ENCODE assay signal across 1 cellular context in the genomic region with DNA sequence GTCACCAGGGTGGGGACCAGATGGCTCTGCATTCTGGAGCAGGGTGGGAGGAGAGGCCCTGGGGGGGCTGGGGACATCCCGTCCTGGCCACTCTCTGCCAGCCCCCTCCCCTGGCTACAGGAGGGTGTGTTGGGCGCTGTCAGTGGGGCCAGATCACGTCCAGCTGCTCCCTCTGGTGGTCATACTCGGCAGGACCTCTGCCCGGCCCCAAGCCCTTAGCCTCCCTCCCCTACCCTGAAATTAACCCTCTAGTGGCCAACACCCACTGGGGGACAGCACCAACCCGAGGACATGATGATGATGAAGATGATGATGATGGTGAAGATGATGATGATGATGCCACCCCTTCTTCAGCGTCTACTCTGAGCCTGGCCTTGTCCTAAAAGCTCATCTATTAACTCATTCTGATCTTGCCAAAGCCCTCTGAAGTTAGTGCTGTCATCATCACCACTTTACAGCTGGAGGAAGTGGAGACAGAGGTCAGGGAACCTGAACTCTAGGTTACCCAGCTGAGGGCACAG.
TF ChIP-seq lines count a peak whose summit lies in the region.

No MANE protein-coding gene starts in this region.

TF ChIP-seq in K562, 482 proteins besides CTCF, POLR2A, EP300 and RAD21 (continued from another document and continues in another):
- TF ChIP-seq, protein P1, sequence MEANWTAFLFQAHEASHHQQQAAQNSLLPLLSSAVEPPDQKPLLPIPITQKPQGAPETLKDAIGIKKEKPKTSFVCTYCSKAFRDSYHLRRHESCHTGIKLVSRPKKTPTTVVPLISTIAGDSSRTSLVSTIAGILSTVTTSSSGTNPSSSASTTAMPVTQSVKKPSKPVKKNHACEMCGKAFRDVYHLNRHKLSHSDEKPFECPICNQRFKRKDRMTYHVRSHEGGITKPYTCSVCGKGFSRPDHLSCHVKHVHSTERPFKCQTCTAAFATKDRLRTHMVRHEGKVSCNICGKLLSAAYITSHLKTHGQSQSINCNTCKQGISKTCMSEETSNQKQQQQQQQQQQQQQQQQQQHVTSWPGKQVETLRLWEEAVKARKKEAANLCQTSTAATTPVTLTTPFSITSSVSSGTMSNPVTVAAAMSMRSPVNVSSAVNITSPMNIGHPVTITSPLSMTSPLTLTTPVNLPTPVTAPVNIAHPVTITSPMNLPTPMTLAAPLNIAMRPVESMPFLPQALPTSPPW (CRISPR knock-in tag; IDR thresholded peaks at IDR 0.05) = peak; percentile 86
- TF ChIP-seq GATAD2A (IDR thresholded peaks at IDR 0.05) (peak; percentile 92), ILF3 (IDR thresholded peaks at IDR 0.05; ENCODE audit: borderline replicate concordance) (no peak), GTF2F1 (IDR thresholded peaks at IDR 0.05; ENCODE audit: low read depth, low read length) (no peak), TAF7 (tag; IDR thresholded peaks at IDR 0.05) (no peak), ZSCAN29 (IDR thresholded peaks at IDR 0.05) (no peak), ZNF224 (CRISPR knock-in tag; IDR thresholded peaks at IDR 0.05) (no peak), MED1 (CRISPR knock-in tag; IDR thresholded peaks at IDR 0.05; ENCODE audit: borderline replicate concordance) (no peak), SMAD1 (IDR thresholded peaks at IDR 0.05; ENCODE audit: low read depth, low read length, partially characterized antibody) (no peak), ZBTB2 (IDR thresholded peaks at IDR 0.05) (peak; percentile 90), POU5F1 (IDR thresholded peaks at IDR 0.05; ENCODE audit: borderline replicate concordance, low read depth, low read length, partially characterized antibody) (no peak), SP2 (IDR thresholded peaks at IDR 0.05; ENCODE audit: extremely low read depth, low read depth, low read length, poor library complexity, severe bottlenecking) (no peak), ZNF76 (CRISPR knock-in tag; IDR thresholded peaks at IDR 0.05; ENCODE audit: borderline replicate concordance) (no peak), DLX4 (CRISPR knock-in tag; IDR thresholded peaks at IDR 0.05) (no peak), ZKSCAN1 (IDR thresholded peaks at IDR 0.05; ENCODE audit: low read depth, low read length) (no peak), ZNF584 (CRISPR knock-in tag; IDR thresholded peaks at IDR 0.05; ENCODE audit: low read depth) (no peak), SPI1 (IDR thresholded peaks at IDR 0.05; ENCODE audit: borderline replicate concordance, low read depth, low read length) (no peak), CREM (IDR thresholded peaks at IDR 0.05; ENCODE audit: low read depth) (no peak; the same call in 1 of the 2 replicates), OTX1 (CRISPR knock-in tag; IDR thresholded peaks at IDR 0.05) (peak; percentile 72; the same call in 1 of the 2 replicates), CCAR2 (IDR thresholded peaks at IDR 0.05; ENCODE audit: low read depth, low read length) (no peak), RBM25 (IDR thresholded peaks at IDR 0.05; ENCODE audit: low read depth, low read length, severe bottlenecking) (no peak), ZNF253 (CRISPR knock-in tag; conservative IDR thresholded peaks at IDR 0.05) (no peak), PHB (CRISPR knock-in tag; IDR thresholded peaks at IDR 0.05) (no peak), MYBL2 (IDR thresholded peaks at IDR 0.05; ENCODE audit: low read depth) (no peak), MYBL2 (CRISPR knock-in tag; IDR thresholded peaks at IDR 0.05; ENCODE audit: borderline replicate concordance) (no peak), MNT (conservative IDR thresholded peaks at IDR 0.05) (no peak), CXXC5 (CRISPR knock-in tag; IDR thresholded peaks at IDR 0.05) (peak; percentile 23; the same call in 1 of the 2 replicates), ETS1 (conservative IDR thresholded peaks at IDR 0.05; ENCODE audit: control insufficient read depth, low read depth, low read length) (no peak), RBM22 (IDR thresholded peaks at IDR 0.05; ENCODE audit: low read depth, low read length, poor library complexity, severe bottlenecking) (no peak), ZNF586 (CRISPR knock-in tag; conservative IDR thresholded peaks at IDR 0.05) (no peak), SRF (CRISPR knock-in tag; IDR thresholded peaks at IDR 0.05) (no peak), MXD1 (CRISPR knock-in tag; IDR thresholded peaks at IDR 0.05; ENCODE audit: borderline replicate concordance, poor library complexity, severe bottlenecking) (no peak), ELF4 (CRISPR knock-in tag; IDR thresholded peaks at IDR 0.05) (no peak), RUNX1 (IDR thresholded peaks at IDR 0.05; ENCODE audit: low read depth) (no peak), CREB1 (IDR thresholded peaks at IDR 0.05) (no peak), CREB1 (CRISPR knock-in tag; IDR thresholded peaks at IDR 0.05) (0 out of 2 replicates have a peak, but pooled peaks have one; percentile 40), SNRNP70 (optimal IDR thresholded peaks at IDR 0.05; ENCODE audit: low read depth, low read length) (no peak), CBX8 (IDR thresholded peaks at IDR 0.05; ENCODE audit: borderline replicate concordance, extremely low read depth, low read depth, low read length, poor library complexity, severe bottlenecking) (no peak)
- TF ChIP-seq, protein P2, sequence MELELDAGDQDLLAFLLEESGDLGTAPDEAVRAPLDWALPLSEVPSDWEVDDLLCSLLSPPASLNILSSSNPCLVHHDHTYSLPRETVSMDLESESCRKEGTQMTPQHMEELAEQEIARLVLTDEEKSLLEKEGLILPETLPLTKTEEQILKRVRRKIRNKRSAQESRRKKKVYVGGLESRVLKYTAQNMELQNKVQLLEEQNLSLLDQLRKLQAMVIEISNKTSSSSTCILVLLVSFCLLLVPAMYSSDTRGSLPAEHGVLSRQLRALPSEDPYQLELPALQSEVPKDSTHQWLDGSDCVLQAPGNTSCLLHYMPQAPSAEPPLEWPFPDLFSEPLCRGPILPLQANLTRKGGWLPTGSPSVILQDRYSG (tag; conservative IDR thresholded peaks at IDR 0.05; ENCODE audit: low read depth) = no peak
- TF ChIP-seq, protein P3, sequence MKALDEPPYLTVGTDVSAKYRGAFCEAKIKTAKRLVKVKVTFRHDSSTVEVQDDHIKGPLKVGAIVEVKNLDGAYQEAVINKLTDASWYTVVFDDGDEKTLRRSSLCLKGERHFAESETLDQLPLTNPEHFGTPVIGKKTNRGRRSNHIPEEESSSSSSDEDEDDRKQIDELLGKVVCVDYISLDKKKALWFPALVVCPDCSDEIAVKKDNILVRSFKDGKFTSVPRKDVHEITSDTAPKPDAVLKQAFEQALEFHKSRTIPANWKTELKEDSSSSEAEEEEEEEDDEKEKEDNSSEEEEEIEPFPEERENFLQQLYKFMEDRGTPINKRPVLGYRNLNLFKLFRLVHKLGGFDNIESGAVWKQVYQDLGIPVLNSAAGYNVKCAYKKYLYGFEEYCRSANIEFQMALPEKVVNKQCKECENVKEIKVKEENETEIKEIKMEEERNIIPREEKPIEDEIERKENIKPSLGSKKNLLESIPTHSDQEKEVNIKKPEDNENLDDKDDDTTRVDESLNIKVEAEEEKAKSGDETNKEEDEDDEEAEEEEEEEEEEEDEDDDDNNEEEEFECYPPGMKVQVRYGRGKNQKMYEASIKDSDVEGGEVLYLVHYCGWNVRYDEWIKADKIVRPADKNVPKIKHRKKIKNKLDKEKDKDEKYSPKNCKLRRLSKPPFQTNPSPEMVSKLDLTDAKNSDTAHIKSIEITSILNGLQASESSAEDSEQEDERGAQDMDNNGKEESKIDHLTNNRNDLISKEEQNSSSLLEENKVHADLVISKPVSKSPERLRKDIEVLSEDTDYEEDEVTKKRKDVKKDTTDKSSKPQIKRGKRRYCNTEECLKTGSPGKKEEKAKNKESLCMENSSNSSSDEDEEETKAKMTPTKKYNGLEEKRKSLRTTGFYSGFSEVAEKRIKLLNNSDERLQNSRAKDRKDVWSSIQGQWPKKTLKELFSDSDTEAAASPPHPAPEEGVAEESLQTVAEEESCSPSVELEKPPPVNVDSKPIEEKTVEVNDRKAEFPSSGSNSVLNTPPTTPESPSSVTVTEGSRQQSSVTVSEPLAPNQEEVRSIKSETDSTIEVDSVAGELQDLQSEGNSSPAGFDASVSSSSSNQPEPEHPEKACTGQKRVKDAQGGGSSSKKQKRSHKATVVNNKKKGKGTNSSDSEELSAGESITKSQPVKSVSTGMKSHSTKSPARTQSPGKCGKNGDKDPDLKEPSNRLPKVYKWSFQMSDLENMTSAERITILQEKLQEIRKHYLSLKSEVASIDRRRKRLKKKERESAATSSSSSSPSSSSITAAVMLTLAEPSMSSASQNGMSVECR (CRISPR knock-in tag; IDR thresholded peaks at IDR 0.05) = no peak
- TF ChIP-seq, protein P4, sequence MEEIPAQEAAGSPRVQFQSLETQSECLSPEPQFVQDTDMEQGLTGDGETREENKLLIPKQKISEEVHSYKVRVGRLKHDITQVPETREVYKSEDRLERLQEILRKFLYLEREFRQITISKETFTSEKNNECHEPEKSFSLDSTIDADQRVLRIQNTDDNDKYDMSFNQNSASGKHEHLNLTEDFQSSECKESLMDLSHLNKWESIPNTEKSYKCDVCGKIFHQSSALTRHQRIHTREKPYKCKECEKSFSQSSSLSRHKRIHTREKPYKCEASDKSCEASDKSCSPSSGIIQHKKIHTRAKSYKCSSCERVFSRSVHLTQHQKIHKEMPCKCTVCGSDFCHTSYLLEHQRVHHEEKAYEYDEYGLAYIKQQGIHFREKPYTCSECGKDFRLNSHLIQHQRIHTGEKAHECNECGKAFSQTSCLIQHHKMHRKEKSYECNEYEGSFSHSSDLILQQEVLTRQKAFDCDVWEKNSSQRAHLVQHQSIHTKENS (CRISPR knock-in tag; IDR thresholded peaks at IDR 0.05) = no peak
- TF ChIP-seq, protein P5, sequence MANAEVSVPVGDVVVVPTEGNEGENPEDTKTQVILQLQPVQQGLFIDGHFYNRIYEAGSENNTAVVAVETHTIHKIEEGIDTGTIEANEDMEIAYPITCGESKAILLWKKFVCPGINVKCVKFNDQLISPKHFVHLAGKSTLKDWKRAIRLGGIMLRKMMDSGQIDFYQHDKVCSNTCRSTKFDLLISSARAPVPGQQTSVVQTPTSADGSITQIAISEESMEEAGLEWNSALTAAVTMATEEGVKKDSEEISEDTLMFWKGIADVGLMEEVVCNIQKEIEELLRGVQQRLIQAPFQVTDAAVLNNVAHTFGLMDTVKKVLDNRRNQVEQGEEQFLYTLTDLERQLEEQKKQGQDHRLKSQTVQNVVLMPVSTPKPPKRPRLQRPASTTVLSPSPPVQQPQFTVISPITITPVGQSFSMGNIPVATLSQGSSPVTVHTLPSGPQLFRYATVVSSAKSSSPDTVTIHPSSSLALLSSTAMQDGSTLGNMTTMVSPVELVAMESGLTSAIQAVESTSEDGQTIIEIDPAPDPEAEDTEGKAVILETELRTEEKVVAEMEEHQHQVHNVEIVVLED (CRISPR knock-in tag; IDR thresholded peaks at IDR 0.05) = no peak
- TF ChIP-seq, protein P6, sequence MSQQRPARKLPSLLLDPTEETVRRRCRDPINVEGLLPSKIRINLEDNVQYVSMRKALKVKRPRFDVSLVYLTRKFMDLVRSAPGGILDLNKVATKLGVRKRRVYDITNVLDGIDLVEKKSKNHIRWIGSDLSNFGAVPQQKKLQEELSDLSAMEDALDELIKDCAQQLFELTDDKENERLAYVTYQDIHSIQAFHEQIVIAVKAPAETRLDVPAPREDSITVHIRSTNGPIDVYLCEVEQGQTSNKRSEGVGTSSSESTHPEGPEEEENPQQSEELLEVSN (IDR thresholded peaks at IDR 0.05; ENCODE audit: borderline replicate concordance in 1 of 2, extremely low read depth in 1 of 2, insufficient read depth in 1 of 2, insufficient read length in 1 of 2, low read depth in 1 of 2, low read length in 1 of 2, poor library complexity in 1 of 2, severe bottlenecking in 1 of 2) = no peak
- TF ChIP-seq, protein P7, sequence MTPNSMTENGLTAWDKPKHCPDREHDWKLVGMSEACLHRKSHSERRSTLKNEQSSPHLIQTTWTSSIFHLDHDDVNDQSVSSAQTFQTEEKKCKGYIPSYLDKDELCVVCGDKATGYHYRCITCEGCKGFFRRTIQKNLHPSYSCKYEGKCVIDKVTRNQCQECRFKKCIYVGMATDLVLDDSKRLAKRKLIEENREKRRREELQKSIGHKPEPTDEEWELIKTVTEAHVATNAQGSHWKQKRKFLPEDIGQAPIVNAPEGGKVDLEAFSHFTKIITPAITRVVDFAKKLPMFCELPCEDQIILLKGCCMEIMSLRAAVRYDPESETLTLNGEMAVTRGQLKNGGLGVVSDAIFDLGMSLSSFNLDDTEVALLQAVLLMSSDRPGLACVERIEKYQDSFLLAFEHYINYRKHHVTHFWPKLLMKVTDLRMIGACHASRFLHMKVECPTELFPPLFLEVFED (CRISPR knock-in tag; conservative IDR thresholded peaks at IDR 0.05) = 0 out of 2 replicates have a peak, but pooled peaks have one; percentile 66
